15 cellular contexts compared by ENCODE assay signal in genomic region chr1:153262462-153263157, GRCh38. TPM values are rescaled to one million over a fixed set of nuclear protein-coding genes. Genes with fewer than 3 reads are reported as not detected.
DNase-seq lines count a peak whose midpoint lies in the region; ATAC-seq and TF ChIP-seq lines count a peak whose summit lies in the region.
"Had no signal": no experiment of that assay in that cellular context is flagged by ENCODE, and none has a peak within 500 bp of the region (broad histone marks: within the 10 kb centered on the region; RNA-seq: fewer than 3 reads in every experiment).

No MANE protein-coding gene starts in this region.

- CTCF ChIA-PET in T-cell (lab: Charles Lee), result no interaction called here

- no peaks in the 10 kb centered on the region for H3K36me3 Mint-ChIP-seq in T-cell

- peaks cover 0 to 25% (median 3%) of the 10 kb centered on the region in 11 experiments; a peak in 6 of 22 replicates for H4K20me1 ChIP-seq in BLaER1 treated with 17β-estradiol and CSF1 and Interleukin-3, amounts not matched to agents 10 nM and 100 nM

- TF ChIP-seq CTCF in GM12865 (IDR thresholded peaks at IDR 0.05; ENCODE audit: insufficient read depth, low read depth, low read length, missing control alignments), result no peak

- DNase-seq in GM12865 (ENCODE audit: low read depth) (peak; percentile 34), T-cell (no peak), NCI-H2227 treated with DMSO at 0.1 percent for 48 hours (lab: John Stamatoyannopoulos, UW) (no peak)
- DNase-seq: hippocampal formation; mesendoderm; NCI-H226; psoas muscle; stimulated activated CD4-positive, alpha-beta T cell treated with anti-CD3 and anti-CD28 coated beads, Interleukin-2, amount 100 ng/mL, for 48 hours; stomach had no signal

- H3K27me3 Mint-ChIP-seq in T-cell, result peaks cover 45 to 54% of the 10 kb centered on the region in 2 donors

- peaks cover 0 to 8% (median 0%) of the 10 kb centered on the region in 11 experiments; a peak in 2 of 22 replicates for H3K9me3 ChIP-seq in BLaER1 treated with 17β-estradiol and CSF1 and Interleukin-3, amounts not matched to agents 10 nM and 100 nM (replicated peaks in 1 of 11)
- no peaks in the 10 kb centered on the region for H3K9me3 ChIP-seq in iPS-18a (ENCODE audit: control insufficient read depth, low read depth, low read length)
- H3K9me3 ChIP-seq: psoas muscle, stomach had no signal

- peak overlapping the region; percentile 61 to 84 (median 70) for H3K4me3 Mint-ChIP-seq in T-cell

- POLR2A ChIA-PET in T-cell (lab: Charles Lee), result no interaction called here

- ATAC-seq in T-cell (replicated peaks in 1 of 4) (no peak), GM18858 (IDR thresholded peaks at IDR 0.05; ENCODE audit: unreplicated experiment) (no peak), GM21515 (IDR thresholded peaks at IDR 0.05; ENCODE audit: unreplicated experiment) (no peak), GM19397 (IDR thresholded peaks at IDR 0.05; ENCODE audit: unreplicated experiment) (no peak)

- H3K27ac Mint-ChIP-seq in T-cell, result peak overlapping the region in 1 of 2 donors; percentile 36

- no peaks in the 10 kb centered on the region for H3K36me3 ChIP-seq in BLaER1 treated with 17β-estradiol and CSF1 and Interleukin-3, amounts not matched to agents 10 nM and 100 nM
- H3K36me3 ChIP-seq in iPS-18a (ENCODE audit: control insufficient read depth, low read depth, low read length), result no peaks in the 10 kb centered on the region
- H3K36me3 ChIP-seq: stomach had no signal

- H3K27ac ChIP-seq in BLaER1 treated with 17β-estradiol and CSF1 and Interleukin-3, amounts not matched to agents 10 nM and 100 nM, result no peak overlapping the region
- no peak overlapping the region for H3K27ac ChIP-seq in iPS-18a (ENCODE audit: low read length)
- H3K27ac ChIP-seq: epithelial cell of prostate, psoas muscle, stomach had no signal

- H3K4me3 ChIP-seq in BLaER1 treated with 17β-estradiol and CSF1 and Interleukin-3, amounts not matched to agents 10 nM and 100 nM, result peak overlapping the region in 8 of 10 experiments; percentile 57 to 74 (median 65); a peak in 16 of 20 replicates
- no peak overlapping the region; the same call in 1 of the 2 replicates for H3K4me3 ChIP-seq in GM12865 (ENCODE audit: low read depth, low read length)
- H3K4me3 ChIP-seq in iPS-18a (ENCODE audit: low read length), result peak overlapping the region; percentile 60

- no peak overlapping the region; a peak in 1 of 22 replicates for H3K9ac ChIP-seq in BLaER1 treated with 17β-estradiol and CSF1 and Interleukin-3, amounts not matched to agents 10 nM and 100 nM
- H3K9ac ChIP-seq in iPS-18a (ENCODE audit: low read length), result no peak overlapping the region

- peaks cover 31 to 62% (median 55%) of the 10 kb centered on the region in 11 experiments for H3K27me3 ChIP-seq in BLaER1 treated with 17β-estradiol and CSF1 and Interleukin-3, amounts not matched to agents 10 nM and 100 nM
- H3K27me3 ChIP-seq in iPS-18a (ENCODE audit: control insufficient read depth, insufficient read depth, low read length), result peaks cover 51% of the 10 kb centered on the region

- peaks cover 31 to 43% (median 37%) of the 10 kb centered on the region in 10 experiments for H3K4me1 ChIP-seq in BLaER1 treated with 17β-estradiol and CSF1 and Interleukin-3, amounts not matched to agents 10 nM and 100 nM
- H3K4me1 ChIP-seq in iPS-18a (ENCODE audit: control insufficient read depth, low read depth, low read length), result peaks cover 4% of the 10 kb centered on the region

- peaks cover 25 to 36% (median 27%) of the 10 kb centered on the region in 3 donors for H3K4me1 Mint-ChIP-seq in T-cell

- H3K9me3 Mint-ChIP-seq in T-cell, result no peaks in the 10 kb centered on the region

- peak overlapping the region; percentile 90 to 100 (median 99) for H3K4me2 ChIP-seq in BLaER1 treated with 17β-estradiol and CSF1 and Interleukin-3, amounts not matched to agents 10 nM and 100 nM

RNA-seq across cellular contexts. Expression of gene LORICRIN, which starts 3.1 kb away (rescaled TPM):
- under 1 TPM in 1 of 5 donors, not detected in 4; 0.20 TPM for total RNA-seq in T-cell
- total RNA-seq: psoas muscle, stomach had no signal

RNA-seq across cellular contexts. Expression of gene PRR9, which starts 45.2 kb away (rescaled TPM):
- total RNA-seq in T-cell, result not detected
- total RNA-seq: psoas muscle, stomach had no signal

RNA-seq across cellular contexts. Expression of gene PGLYRP3, which starts 50.1 kb away (rescaled TPM):
- total RNA-seq in T-cell, result not detected
- total RNA-seq: psoas muscle, stomach had no signal

RNA-seq across cellular contexts. Expression of gene LELP1, which starts 59.4 kb away (rescaled TPM):
- total RNA-seq in T-cell, result not detected
- total RNA-seq: psoas muscle, stomach had no signal
